Comparison of ENCODE assay signal across 1 cellular context in genomic region chr15:90921887-90922286, GRCh38.
TF ChIP-seq lines count a peak whose summit lies in the region.

No MANE protein-coding gene starts in this region.

TF ChIP-seq in HepG2, 621 proteins besides CTCF, POLR2A, EP300 and RAD21:
- TF ChIP-seq, protein P1, sequence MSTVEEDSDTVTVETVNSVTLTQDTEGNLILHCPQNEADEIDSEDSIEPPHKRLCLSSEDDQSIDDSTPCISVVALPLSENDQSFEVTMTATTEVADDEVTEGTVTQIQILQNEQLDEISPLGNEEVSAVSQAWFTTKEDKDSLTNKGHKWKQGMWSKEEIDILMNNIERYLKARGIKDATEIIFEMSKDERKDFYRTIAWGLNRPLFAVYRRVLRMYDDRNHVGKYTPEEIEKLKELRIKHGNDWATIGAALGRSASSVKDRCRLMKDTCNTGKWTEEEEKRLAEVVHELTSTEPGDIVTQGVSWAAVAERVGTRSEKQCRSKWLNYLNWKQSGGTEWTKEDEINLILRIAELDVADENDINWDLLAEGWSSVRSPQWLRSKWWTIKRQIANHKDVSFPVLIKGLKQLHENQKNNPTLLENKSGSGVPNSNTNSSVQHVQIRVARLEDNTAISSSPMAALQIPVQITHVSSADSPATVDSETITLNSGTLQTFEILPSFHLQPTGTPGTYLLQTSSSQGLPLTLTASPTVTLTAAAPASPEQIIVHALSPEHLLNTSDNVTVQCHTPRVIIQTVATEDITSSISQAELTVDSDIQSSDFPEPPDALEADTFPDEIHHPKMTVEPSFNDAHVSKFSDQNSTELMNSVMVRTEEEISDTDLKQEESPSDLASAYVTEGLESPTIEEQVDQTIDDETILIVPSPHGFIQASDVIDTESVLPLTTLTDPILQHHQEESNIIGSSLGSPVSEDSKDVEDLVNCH (CRISPR knock-in tag; IDR thresholded peaks at IDR 0.05) = no peak
- TF ChIP-seq CEBPB (IDR thresholded peaks at IDR 0.05; ENCODE audit: borderline replicate concordance, low read depth, low read length) = peak; percentile 41; the same call in 1 of the 2 replicates
